1 cellular context compared by ENCODE assay signal in the genomic region with DNA sequence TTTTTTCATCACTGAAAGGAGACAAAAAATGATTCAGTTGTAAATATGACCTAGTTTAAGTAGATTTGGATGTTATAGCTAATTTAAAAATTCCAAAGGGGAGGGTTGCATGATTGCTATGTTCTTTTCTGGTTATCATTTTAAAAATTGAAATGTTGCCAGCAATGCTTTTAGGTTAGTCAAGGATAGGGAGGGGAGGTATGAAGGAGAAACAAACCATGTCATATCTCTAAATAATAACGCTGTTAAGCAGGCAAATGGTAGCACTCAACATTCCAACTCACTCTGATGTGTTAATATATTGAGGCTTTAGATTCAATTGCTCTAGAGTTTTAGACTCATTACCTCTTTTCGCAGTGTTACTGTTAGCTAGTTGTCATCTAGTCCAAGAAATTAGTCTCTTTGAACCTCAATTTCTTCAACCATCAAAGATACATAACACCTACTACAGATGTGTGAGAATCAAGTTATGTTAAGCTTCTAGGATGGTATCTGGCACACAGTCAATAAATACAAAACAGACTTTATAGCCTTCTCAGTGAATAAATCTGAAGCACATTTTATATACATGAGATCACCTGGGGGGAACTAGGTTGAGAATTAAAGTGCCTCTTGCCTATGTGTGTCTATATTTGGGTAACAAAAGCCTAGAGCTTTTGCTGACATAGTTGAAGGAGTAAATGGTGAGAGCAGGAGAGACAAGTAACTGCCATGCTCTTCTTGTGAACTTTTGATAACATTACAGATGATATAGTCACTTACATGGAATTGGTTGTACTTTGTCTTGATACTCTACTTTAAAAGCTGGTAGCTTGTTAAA.
A peak's percentile ranks its signal among the peaks of the same experiment; 100 is the strongest.
TF ChIP-seq lines count a peak whose summit lies in the region.

No MANE protein-coding gene starts in this region.

TF ChIP-seq in HEK293, 187 proteins besides CTCF, POLR2A, EP300 and RAD21 (continued from another document):
- TF ChIP-seq ZBTB17 (tag by site-specific recombination; IDR thresholded peaks at IDR 0.05) (0 out of 2 replicates have a peak, but pooled peaks have one; percentile 30), SP7 (tag by site-specific recombination; IDR thresholded peaks at IDR 0.05) (peak; percentile 30; the same call in 1 of the 2 replicates), ZNF548 (tag by site-specific recombination; IDR thresholded peaks at IDR 0.05) (no peak)
